Comparison of ENCODE assay signal across 1 cellular context in the genomic region with DNA sequence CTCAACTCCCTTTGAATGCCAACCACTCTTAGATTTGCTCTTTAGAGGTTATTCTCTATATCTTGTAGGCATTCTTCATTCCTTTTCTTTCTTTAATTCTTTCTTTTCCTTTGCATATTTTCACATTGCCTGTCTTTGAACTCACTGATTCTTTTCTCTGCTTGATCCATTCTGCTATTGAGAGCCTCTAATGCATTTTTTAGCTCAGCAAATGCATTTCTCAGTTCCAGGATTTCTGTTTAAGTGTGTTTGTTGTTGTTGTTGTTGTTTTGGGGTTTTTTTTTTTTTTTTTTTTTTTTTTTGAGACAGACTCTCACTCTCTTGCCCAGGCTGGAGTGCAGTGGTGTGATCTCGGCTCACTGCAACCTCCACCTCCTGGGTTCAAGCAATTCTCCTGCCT.
TF ChIP-seq lines count a peak whose summit lies in the region.

No MANE protein-coding gene starts in this region.

TF ChIP-seq in K562, 482 proteins besides CTCF, POLR2A, EP300 and RAD21 (continued from another document and continues in another):
- TF ChIP-seq, protein P1, sequence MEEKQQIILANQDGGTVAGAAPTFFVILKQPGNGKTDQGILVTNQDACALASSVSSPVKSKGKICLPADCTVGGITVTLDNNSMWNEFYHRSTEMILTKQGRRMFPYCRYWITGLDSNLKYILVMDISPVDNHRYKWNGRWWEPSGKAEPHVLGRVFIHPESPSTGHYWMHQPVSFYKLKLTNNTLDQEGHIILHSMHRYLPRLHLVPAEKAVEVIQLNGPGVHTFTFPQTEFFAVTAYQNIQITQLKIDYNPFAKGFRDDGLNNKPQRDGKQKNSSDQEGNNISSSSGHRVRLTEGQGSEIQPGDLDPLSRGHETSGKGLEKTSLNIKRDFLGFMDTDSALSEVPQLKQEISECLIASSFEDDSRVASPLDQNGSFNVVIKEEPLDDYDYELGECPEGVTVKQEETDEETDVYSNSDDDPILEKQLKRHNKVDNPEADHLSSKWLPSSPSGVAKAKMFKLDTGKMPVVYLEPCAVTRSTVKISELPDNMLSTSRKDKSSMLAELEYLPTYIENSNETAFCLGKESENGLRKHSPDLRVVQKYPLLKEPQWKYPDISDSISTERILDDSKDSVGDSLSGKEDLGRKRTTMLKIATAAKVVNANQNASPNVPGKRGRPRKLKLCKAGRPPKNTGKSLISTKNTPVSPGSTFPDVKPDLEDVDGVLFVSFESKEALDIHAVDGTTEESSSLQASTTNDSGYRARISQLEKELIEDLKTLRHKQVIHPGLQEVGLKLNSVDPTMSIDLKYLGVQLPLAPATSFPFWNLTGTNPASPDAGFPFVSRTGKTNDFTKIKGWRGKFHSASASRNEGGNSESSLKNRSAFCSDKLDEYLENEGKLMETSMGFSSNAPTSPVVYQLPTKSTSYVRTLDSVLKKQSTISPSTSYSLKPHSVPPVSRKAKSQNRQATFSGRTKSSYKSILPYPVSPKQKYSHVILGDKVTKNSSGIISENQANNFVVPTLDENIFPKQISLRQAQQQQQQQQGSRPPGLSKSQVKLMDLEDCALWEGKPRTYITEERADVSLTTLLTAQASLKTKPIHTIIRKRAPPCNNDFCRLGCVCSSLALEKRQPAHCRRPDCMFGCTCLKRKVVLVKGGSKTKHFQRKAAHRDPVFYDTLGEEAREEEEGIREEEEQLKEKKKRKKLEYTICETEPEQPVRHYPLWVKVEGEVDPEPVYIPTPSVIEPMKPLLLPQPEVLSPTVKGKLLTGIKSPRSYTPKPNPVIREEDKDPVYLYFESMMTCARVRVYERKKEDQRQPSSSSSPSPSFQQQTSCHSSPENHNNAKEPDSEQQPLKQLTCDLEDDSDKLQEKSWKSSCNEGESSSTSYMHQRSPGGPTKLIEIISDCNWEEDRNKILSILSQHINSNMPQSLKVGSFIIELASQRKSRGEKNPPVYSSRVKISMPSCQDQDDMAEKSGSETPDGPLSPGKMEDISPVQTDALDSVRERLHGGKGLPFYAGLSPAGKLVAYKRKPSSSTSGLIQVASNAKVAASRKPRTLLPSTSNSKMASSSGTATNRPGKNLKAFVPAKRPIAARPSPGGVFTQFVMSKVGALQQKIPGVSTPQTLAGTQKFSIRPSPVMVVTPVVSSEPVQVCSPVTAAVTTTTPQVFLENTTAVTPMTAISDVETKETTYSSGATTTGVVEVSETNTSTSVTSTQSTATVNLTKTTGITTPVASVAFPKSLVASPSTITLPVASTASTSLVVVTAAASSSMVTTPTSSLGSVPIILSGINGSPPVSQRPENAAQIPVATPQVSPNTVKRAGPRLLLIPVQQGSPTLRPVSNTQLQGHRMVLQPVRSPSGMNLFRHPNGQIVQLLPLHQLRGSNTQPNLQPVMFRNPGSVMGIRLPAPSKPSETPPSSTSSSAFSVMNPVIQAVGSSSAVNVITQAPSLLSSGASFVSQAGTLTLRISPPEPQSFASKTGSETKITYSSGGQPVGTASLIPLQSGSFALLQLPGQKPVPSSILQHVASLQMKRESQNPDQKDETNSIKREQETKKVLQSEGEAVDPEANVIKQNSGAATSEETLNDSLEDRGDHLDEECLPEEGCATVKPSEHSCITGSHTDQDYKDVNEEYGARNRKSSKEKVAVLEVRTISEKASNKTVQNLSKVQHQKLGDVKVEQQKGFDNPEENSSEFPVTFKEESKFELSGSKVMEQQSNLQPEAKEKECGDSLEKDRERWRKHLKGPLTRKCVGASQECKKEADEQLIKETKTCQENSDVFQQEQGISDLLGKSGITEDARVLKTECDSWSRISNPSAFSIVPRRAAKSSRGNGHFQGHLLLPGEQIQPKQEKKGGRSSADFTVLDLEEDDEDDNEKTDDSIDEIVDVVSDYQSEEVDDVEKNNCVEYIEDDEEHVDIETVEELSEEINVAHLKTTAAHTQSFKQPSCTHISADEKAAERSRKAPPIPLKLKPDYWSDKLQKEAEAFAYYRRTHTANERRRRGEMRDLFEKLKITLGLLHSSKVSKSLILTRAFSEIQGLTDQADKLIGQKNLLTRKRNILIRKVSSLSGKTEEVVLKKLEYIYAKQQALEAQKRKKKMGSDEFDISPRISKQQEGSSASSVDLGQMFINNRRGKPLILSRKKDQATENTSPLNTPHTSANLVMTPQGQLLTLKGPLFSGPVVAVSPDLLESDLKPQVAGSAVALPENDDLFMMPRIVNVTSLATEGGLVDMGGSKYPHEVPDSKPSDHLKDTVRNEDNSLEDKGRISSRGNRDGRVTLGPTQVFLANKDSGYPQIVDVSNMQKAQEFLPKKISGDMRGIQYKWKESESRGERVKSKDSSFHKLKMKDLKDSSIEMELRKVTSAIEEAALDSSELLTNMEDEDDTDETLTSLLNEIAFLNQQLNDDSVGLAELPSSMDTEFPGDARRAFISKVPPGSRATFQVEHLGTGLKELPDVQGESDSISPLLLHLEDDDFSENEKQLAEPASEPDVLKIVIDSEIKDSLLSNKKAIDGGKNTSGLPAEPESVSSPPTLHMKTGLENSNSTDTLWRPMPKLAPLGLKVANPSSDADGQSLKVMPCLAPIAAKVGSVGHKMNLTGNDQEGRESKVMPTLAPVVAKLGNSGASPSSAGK (IDR thresholded peaks at IDR 0.05) = no peak
- TF ChIP-seq, protein P2, sequence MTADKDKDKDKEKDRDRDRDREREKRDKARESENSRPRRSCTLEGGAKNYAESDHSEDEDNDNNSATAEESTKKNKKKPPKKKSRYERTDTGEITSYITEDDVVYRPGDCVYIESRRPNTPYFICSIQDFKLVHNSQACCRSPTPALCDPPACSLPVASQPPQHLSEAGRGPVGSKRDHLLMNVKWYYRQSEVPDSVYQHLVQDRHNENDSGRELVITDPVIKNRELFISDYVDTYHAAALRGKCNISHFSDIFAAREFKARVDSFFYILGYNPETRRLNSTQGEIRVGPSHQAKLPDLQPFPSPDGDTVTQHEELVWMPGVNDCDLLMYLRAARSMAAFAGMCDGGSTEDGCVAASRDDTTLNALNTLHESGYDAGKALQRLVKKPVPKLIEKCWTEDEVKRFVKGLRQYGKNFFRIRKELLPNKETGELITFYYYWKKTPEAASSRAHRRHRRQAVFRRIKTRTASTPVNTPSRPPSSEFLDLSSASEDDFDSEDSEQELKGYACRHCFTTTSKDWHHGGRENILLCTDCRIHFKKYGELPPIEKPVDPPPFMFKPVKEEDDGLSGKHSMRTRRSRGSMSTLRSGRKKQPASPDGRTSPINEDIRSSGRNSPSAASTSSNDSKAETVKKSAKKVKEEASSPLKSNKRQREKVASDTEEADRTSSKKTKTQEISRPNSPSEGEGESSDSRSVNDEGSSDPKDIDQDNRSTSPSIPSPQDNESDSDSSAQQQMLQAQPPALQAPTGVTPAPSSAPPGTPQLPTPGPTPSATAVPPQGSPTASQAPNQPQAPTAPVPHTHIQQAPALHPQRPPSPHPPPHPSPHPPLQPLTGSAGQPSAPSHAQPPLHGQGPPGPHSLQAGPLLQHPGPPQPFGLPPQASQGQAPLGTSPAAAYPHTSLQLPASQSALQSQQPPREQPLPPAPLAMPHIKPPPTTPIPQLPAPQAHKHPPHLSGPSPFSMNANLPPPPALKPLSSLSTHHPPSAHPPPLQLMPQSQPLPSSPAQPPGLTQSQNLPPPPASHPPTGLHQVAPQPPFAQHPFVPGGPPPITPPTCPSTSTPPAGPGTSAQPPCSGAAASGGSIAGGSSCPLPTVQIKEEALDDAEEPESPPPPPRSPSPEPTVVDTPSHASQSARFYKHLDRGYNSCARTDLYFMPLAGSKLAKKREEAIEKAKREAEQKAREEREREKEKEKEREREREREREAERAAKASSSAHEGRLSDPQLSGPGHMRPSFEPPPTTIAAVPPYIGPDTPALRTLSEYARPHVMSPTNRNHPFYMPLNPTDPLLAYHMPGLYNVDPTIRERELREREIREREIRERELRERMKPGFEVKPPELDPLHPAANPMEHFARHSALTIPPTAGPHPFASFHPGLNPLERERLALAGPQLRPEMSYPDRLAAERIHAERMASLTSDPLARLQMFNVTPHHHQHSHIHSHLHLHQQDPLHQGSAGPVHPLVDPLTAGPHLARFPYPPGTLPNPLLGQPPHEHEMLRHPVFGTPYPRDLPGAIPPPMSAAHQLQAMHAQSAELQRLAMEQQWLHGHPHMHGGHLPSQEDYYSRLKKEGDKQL (CRISPR knock-in tag; IDR thresholded peaks at IDR 0.05; ENCODE audit: borderline replicate concordance) = no peak
- TF ChIP-seq PCBP1 (IDR thresholded peaks at IDR 0.05; ENCODE audit: low read depth, low read length, poor library complexity, severe bottlenecking) (no peak), ZFPM2 (CRISPR knock-in tag; IDR thresholded peaks at IDR 0.05) (no peak), BCLAF1 (IDR thresholded peaks at IDR 0.05; ENCODE audit: borderline replicate concordance in 1 of 2, control insufficient read depth in 1 of 2, low read depth in 2 of 2, low read length in 1 of 2) (no peak), RBM34 (IDR thresholded peaks at IDR 0.05; ENCODE audit: borderline replicate concordance, insufficient read depth, low read length) (no peak), PCBP2 (IDR thresholded peaks at IDR 0.05; ENCODE audit: low read depth, low read length, poor library complexity, severe bottlenecking) (no peak), PREB (CRISPR knock-in tag; IDR thresholded peaks at IDR 0.05) (no peak), TAF1 (IDR thresholded peaks at IDR 0.05; ENCODE audit: control insufficient read depth, extremely low read depth, insufficient read depth, low read length, severe bottlenecking) (no peak), ZNF146 (CRISPR knock-in tag; IDR thresholded peaks at IDR 0.05; ENCODE audit: unreplicated experiment) (no peak), HNRNPLL (IDR thresholded peaks at IDR 0.05; ENCODE audit: low read depth, low read length, poor library complexity, severe bottlenecking) (no peak), BCOR (IDR thresholded peaks at IDR 0.05) (peak; percentile 11; the same call in 1 of the 2 replicates), ZNF766 (CRISPR knock-in tag; conservative IDR thresholded peaks at IDR 0.05) (no peak), SRSF3 (IDR thresholded peaks at IDR 0.05; ENCODE audit: insufficient read depth, low read length) (no peak), BRF1 (IDR thresholded peaks at IDR 0.05; ENCODE audit: borderline replicate concordance, extremely low read depth, insufficient read length) (no peak), KLF16 (IDR thresholded peaks at IDR 0.05) (no peak), ZNF280B (CRISPR knock-in tag; IDR thresholded peaks at IDR 0.05) (peak; percentile 80; the same call in 1 of the 2 replicates), ZBTB8A (IDR thresholded peaks at IDR 0.05; ENCODE audit: partially characterized antibody) (no peak), NFIC (IDR thresholded peaks at IDR 0.05) (peak; percentile 30; the same call in 1 of the 2 replicates), SMAD1 (IDR thresholded peaks at IDR 0.05; ENCODE audit: low read depth, low read length, partially characterized antibody) (no peak), ATF4 (CRISPR knock-in tag; IDR thresholded peaks at IDR 0.05) (no peak), ILF3 (IDR thresholded peaks at IDR 0.05; ENCODE audit: borderline replicate concordance) (no peak)
- TF ChIP-seq, protein P3, sequence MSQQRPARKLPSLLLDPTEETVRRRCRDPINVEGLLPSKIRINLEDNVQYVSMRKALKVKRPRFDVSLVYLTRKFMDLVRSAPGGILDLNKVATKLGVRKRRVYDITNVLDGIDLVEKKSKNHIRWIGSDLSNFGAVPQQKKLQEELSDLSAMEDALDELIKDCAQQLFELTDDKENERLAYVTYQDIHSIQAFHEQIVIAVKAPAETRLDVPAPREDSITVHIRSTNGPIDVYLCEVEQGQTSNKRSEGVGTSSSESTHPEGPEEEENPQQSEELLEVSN (IDR thresholded peaks at IDR 0.05; ENCODE audit: borderline replicate concordance in 1 of 2, extremely low read depth in 1 of 2, insufficient read depth in 1 of 2, insufficient read length in 1 of 2, low read depth in 1 of 2, low read length in 1 of 2, poor library complexity in 1 of 2, severe bottlenecking in 1 of 2) = no peak
